Comparison of ENCODE assay signal across 20 cellular contexts in the genomic region with DNA sequence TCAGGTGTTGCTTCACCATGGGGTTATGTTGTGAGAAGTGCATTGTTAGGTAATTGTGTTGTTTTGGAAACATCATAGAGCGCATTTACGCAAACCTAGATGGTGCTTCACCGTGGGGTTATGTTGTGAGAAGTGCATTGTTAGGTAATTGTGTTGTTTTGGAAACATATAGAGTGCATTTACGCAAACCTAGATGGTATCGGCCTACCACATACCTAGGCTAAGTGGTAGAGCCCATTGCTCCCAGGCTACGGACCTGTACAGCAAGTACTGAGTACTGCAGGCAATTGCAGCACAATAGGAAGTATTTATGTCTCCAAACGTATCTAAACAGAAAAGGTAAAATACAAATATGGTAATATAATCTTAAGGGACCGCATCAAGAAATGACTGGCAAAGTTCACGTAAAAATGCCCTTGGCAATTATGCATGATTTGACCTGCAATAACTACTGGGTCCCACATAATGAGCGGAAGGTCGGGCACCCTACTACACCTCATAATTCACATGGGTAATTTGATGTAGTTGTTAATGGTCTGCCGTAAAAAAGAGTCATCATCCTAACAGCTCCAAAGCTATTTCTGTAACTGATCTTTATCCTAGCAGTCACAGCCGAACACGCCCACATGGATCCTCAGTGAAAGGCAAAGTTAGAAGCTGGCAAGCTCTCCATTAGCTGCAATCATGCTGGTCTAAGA.
DNase-seq lines count a peak whose midpoint lies in the region; ATAC-seq and TF ChIP-seq lines count a peak whose summit lies in the region.
"Had no signal": no experiment of that assay in that cellular context is flagged by ENCODE, and none has a peak within 500 bp of the region (broad histone marks: within the 10 kb centered on the region; RNA-seq: fewer than 3 reads in every experiment).

No MANE protein-coding gene starts in this region.

- H3K9me3 ChIP-seq in HEK293 (ENCODE audit: control insufficient read depth, insufficient read depth, low read depth, low read length), result no peaks in the 10 kb centered on the region
- H3K9me3 ChIP-seq: A549, SJSA1 had no signal

- no peak overlapping the region for H3K4me3 ChIP-seq in HEK293 (ENCODE audit: low read depth, low read length)
- H3K4me3 ChIP-seq: A549, SJSA1 had no signal

- H3K4me3 Mint-ChIP-seq in mesothelial cell of epicardium, result no peak overlapping the region
- H3K4me3 Mint-ChIP-seq: activated B cell treated with CpG ODN at 0.5 μM for 24 hours; activated naive CD8-positive, alpha-beta T cell; CD14-positive monocyte; endodermal cell; naive thymus-derived CD8-positive, alpha-beta T cell had no signal

- no peaks in the 10 kb centered on the region for H3K27me3 Mint-ChIP-seq in mesothelial cell of epicardium (ENCODE audit: low read depth)
- H3K27me3 Mint-ChIP-seq: activated B cell treated with CpG ODN at 0.5 μM for 24 hours; activated naive CD8-positive, alpha-beta T cell; naive thymus-derived CD8-positive, alpha-beta T cell had no signal

- H3K4me1 ChIP-seq in HEK293 (ENCODE audit: control insufficient read depth, insufficient read depth, low read length), result no peaks in the 10 kb centered on the region; the same call in 1 of the 2 replicates

- DNase-seq in A172 (ENCODE audit: low spot score) (peak; percentile 25), NCI-H748 (lab: John Stamatoyannopoulos, UW; ENCODE audit: unreplicated experiment) (peak; percentile 89), mesothelial cell of epicardium (ENCODE audit: low spot score in 2 of 2, unreplicated experiment in 2 of 2) (no peak), UCSD-AML1 (lab: John Stamatoyannopoulos, UW; ENCODE audit: unreplicated experiment) (no peak)
- no peak for DNase-seq in activated CD4-positive, CD25-positive, alpha-beta regulatory T cell (lab: John Stamatoyannopoulos, UW)
- DNase-seq in effector CD4-positive, alpha-beta T cell, result no peak
- DNase-seq: activated B cell treated with CpG ODN at 0.5 μM for 24 hours; GF-D8; Karpas-422; naive thymus-derived CD8-positive, alpha-beta T cell; NCI-H1105; stimulated activated CD4-positive, alpha-beta T cell treated with anti-CD3 and anti-CD28 coated beads, Interleukin-2, amount 100 ng/mL, for 48 hours; T-helper 2 cell had no signal

- H3K36me3 Mint-ChIP-seq in mesothelial cell of epicardium, result no peaks in the 10 kb centered on the region
- H3K36me3 Mint-ChIP-seq: activated naive CD8-positive, alpha-beta T cell; CD14-positive monocyte; naive thymus-derived CD8-positive, alpha-beta T cell had no signal

- CTCF ChIA-PET in HEK293 (lab: Yijun Ruan, JAX), result interaction anchor here (1.1 kb wide), 1 partner anchor 49 kb away, joined by 4 read pairs; no protein-coding TSS in a partner anchor

- H3K36me3 ChIP-seq in HEK293 (ENCODE audit: control insufficient read depth in 2 of 2, insufficient read depth in 1 of 2, low read length in 2 of 2), result no peaks in the 10 kb centered on the region
- H3K36me3 ChIP-seq: SJSA1 had no signal

- TF ChIP-seq CTCF in HEK293 (tag by site-specific recombination; IDR thresholded peaks at IDR 0.05), result no peak
- TF ChIP-seq CTCF in mesothelial cell of epicardium (IDR thresholded peaks at IDR 0.05; ENCODE audit: unreplicated experiment), result no peak

- no peaks in the 10 kb centered on the region for H3K9me3 Mint-ChIP-seq in mesothelial cell of epicardium
- H3K9me3 Mint-ChIP-seq: activated B cell treated with CpG ODN at 0.5 μM for 24 hours had no signal

- H3K27ac ChIP-seq in HEK293 (ENCODE audit: extremely low read depth, low read depth, low read length), result no peak overlapping the region
- H3K27ac ChIP-seq: A549, SJSA1 had no signal

- peaks cover 11% of the 10 kb centered on the region for H3K4me1 Mint-ChIP-seq in mesothelial cell of epicardium
- H3K4me1 Mint-ChIP-seq: endodermal cell had no signal

- no peak for ATAC-seq in GM21360 (IDR thresholded peaks at IDR 0.05; ENCODE audit: unreplicated experiment)
- ATAC-seq: A549; naive thymus-derived CD8-positive, alpha-beta T cell had no signal

- POLR2A ChIA-PET in HEK293 (lab: Yijun Ruan, JAX), result interaction anchor here (1.1 to 1.2 kb wide), 2 partner anchors 54 to 105 kb away, joined by 4 read pairs; a partner anchor contains a TSS

- peak overlapping the region; percentile 25 for H3K27ac Mint-ChIP-seq in mesothelial cell of epicardium
- H3K27ac Mint-ChIP-seq: activated B cell treated with CpG ODN at 0.5 μM for 24 hours; activated naive CD8-positive, alpha-beta T cell; endodermal cell had no signal

TF ChIP-seq in HEK293, 187 proteins besides CTCF, POLR2A, EP300 and RAD21 (continues in another document):
- TF ChIP-seq, protein P1, sequence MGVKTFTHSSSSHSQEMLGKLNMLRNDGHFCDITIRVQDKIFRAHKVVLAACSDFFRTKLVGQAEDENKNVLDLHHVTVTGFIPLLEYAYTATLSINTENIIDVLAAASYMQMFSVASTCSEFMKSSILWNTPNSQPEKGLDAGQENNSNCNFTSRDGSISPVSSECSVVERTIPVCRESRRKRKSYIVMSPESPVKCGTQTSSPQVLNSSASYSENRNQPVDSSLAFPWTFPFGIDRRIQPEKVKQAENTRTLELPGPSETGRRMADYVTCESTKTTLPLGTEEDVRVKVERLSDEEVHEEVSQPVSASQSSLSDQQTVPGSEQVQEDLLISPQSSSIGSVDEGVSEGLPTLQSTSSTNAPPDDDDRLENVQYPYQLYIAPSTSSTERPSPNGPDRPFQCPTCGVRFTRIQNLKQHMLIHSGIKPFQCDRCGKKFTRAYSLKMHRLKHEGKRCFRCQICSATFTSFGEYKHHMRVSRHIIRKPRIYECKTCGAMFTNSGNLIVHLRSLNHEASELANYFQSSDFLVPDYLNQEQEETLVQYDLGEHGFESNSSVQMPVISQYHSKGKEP (tag by site-specific recombination; IDR thresholded peaks at IDR 0.05), result peak; percentile 90
- no peak for TF ChIP-seq ZNF514 (tag by site-specific recombination; IDR thresholded peaks at IDR 0.05)
- TF ChIP-seq, protein P2, sequence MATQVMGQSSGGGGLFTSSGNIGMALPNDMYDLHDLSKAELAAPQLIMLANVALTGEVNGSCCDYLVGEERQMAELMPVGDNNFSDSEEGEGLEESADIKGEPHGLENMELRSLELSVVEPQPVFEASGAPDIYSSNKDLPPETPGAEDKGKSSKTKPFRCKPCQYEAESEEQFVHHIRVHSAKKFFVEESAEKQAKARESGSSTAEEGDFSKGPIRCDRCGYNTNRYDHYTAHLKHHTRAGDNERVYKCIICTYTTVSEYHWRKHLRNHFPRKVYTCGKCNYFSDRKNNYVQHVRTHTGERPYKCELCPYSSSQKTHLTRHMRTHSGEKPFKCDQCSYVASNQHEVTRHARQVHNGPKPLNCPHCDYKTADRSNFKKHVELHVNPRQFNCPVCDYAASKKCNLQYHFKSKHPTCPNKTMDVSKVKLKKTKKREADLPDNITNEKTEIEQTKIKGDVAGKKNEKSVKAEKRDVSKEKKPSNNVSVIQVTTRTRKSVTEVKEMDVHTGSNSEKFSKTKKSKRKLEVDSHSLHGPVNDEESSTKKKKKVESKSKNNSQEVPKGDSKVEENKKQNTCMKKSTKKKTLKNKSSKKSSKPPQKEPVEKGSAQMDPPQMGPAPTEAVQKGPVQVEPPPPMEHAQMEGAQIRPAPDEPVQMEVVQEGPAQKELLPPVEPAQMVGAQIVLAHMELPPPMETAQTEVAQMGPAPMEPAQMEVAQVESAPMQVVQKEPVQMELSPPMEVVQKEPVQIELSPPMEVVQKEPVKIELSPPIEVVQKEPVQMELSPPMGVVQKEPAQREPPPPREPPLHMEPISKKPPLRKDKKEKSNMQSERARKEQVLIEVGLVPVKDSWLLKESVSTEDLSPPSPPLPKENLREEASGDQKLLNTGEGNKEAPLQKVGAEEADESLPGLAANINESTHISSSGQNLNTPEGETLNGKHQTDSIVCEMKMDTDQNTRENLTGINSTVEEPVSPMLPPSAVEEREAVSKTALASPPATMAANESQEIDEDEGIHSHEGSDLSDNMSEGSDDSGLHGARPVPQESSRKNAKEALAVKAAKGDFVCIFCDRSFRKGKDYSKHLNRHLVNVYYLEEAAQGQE (tag by site-specific recombination; IDR thresholded peaks at IDR 0.05), result no peak
- TF ChIP-seq ZNF184 (tag by site-specific recombination; IDR thresholded peaks at IDR 0.05), result peak; percentile 73
- TF ChIP-seq KLF9 (tag by site-specific recombination; IDR thresholded peaks at IDR 0.05; ENCODE audit: low read depth), result peak; percentile 75
- TF ChIP-seq, protein P3, sequence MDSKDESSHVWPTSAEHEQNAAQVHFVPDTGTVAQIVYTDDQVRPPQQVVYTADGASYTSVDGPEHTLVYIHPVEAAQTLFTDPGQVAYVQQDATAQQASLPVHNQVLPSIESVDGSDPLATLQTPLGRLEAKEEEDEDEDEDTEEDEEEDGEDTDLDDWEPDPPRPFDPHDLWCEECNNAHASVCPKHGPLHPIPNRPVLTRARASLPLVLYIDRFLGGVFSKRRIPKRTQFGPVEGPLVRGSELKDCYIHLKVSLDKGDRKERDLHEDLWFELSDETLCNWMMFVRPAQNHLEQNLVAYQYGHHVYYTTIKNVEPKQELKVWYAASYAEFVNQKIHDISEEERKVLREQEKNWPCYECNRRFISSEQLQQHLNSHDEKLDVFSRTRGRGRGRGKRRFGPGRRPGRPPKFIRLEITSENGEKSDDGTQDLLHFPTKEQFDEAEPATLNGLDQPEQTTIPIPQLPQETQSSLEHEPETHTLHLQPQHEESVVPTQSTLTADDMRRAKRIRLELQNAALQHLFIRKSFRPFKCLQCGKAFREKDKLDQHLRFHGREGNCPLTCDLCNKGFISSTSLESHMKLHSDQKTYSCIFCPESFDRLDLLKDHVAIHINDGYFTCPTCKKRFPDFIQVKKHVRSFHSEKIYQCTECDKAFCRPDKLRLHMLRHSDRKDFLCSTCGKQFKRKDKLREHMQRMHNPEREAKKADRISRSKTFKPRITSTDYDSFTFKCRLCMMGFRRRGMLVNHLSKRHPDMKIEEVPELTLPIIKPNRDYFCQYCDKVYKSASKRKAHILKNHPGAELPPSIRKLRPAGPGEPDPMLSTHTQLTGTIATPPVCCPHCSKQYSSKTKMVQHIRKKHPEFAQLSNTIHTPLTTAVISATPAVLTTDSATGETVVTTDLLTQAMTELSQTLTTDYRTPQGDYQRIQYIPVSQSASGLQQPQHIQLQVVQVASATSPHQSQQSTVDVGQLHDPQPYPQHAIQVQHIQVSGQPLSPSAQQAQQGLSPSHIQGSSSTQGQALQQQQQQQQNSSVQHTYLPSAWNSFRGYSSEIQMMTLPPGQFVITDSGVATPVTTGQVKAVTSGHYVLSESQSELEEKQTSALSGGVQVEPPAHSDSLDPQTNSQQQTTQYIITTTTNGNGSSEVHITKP (tag by site-specific recombination; IDR thresholded peaks at IDR 0.05), result 0 out of 2 replicates have a peak, but pooled peaks have one; percentile 38
- TF ChIP-seq, protein P4, sequence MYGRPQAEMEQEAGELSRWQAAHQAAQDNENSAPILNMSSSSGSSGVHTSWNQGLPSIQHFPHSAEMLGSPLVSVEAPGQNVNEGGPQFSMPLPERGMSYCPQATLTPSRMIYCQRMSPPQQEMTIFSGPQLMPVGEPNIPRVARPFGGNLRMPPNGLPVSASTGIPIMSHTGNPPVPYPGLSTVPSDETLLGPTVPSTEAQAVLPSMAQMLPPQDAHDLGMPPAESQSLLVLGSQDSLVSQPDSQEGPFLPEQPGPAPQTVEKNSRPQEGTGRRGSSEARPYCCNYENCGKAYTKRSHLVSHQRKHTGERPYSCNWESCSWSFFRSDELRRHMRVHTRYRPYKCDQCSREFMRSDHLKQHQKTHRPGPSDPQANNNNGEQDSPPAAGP (tag by site-specific recombination; IDR thresholded peaks at IDR 0.05), result peak; percentile 51; the same call in 1 of the 2 replicates

Comparison
In these comparisons a context has a peak if more than half of its experiments do, and no peak if none do; other contexts are left out.
1. DNase-seq: peak in A172 (single experiment) and NCI-H748 (single experiment); none in mesothelial cell of epicardium (0 of 2), activated CD4-positive, CD25-positive, alpha-beta regulatory T cell (0 of 4), effector CD4-positive, alpha-beta T cell (single experiment) and UCSD-AML1 (single experiment).